ENCODE assay signal across 14 cellular contexts in genomic region chr7:112213735-112214134, GRCh38. TPM values are rescaled to one million over a fixed set of nuclear protein-coding genes. Genes with fewer than 3 reads are reported as not detected.
DNase-seq lines count a peak whose midpoint lies in the region; ATAC-seq lines count a peak whose summit lies in the region.
"Had no signal": no experiment of that assay in that cellular context is flagged by ENCODE, and none has a peak within 500 bp of the region (broad histone marks: within the 10 kb centered on the region; RNA-seq: fewer than 3 reads in every experiment).

No MANE protein-coding gene starts in this region.

- H3K9me3 Mint-ChIP-seq in activated naive CD4-positive, alpha-beta T cell treated with anti-CD3 and anti-CD28 coated beads, Interleukin-2, amount 50 U/mL, for 72 hours, result no peaks in the 10 kb centered on the region
- no peaks in the 10 kb centered on the region for H3K9me3 Mint-ChIP-seq in activated T-helper 17 cell treated with anti-CD3 and anti-CD28 coated beads, Interleukin-2, amount 50 U/mL, for 72 hours
- H3K9me3 Mint-ChIP-seq: CD8-positive, alpha-beta memory T cell had no signal

- ATAC-seq in activated naive CD4-positive, alpha-beta T cell treated with anti-CD3 and anti-CD28 coated beads, Interleukin-2, amount 50 U/mL, for 72 hours, result peak; percentile 36 to 87
- ATAC-seq in GM21717 (IDR thresholded peaks at IDR 0.05; ENCODE audit: unreplicated experiment), result peak; percentile 45
- peak; percentile 88 for ATAC-seq in activated T-helper 17 cell treated with anti-CD3 and anti-CD28 coated beads, Interleukin-2, amount 50 U/mL, for 72 hours (replicated peaks)
- ATAC-seq: HCT116 had no signal

- no peaks in the 10 kb centered on the region for H3K27me3 Mint-ChIP-seq in activated T-helper 17 cell treated with anti-CD3 and anti-CD28 coated beads, Interleukin-2, amount 50 U/mL, for 72 hours
- H3K27me3 Mint-ChIP-seq: CD8-positive, alpha-beta memory T cell had no signal

- H3K36me3 Mint-ChIP-seq in activated naive CD4-positive, alpha-beta T cell treated with anti-CD3 and anti-CD28 coated beads, Interleukin-2, amount 50 U/mL, for 72 hours, result peaks cover 0 to 12% of the 10 kb centered on the region in 2 donors
- no peaks in the 10 kb centered on the region for H3K36me3 Mint-ChIP-seq in activated T-helper 17 cell treated with anti-CD3 and anti-CD28 coated beads, Interleukin-2, amount 50 U/mL, for 72 hours (ENCODE audit: low read depth)

- H3K27ac Mint-ChIP-seq in activated naive CD4-positive, alpha-beta T cell treated with anti-CD3 and anti-CD28 coated beads, Interleukin-2, amount 50 U/mL, for 72 hours, result no peak overlapping the region
- H3K27ac Mint-ChIP-seq in activated T-helper 17 cell treated with anti-CD3 and anti-CD28 coated beads, Interleukin-2, amount 50 U/mL, for 72 hours, result no peak overlapping the region
- H3K27ac Mint-ChIP-seq: CD8-positive, alpha-beta memory T cell had no signal

- DNase-seq in NCI-H748 (lab: John Stamatoyannopoulos, UW; ENCODE audit: unreplicated experiment) (peak; percentile 28), NCI-H748 treated with DMSO at 0.1 percent for 48 hours (lab: John Stamatoyannopoulos, UW) (no peak), NOMO-1 treated with DMSO at 0.1 percent for 48 hours (lab: John Stamatoyannopoulos, UW; ENCODE audit: unreplicated experiment) (no peak)
- no peak for DNase-seq in activated naive CD4-positive, alpha-beta T cell treated with anti-CD3 and anti-CD28 coated beads, Interleukin-2, amount 50 U/mL, for 72 hours (ENCODE audit: low spot score in 2 of 2)
- DNase-seq in activated naive CD4-positive, alpha-beta T cell treated with Interleukin-2 at 50 U/mL for 16 hours, result no peak
- DNase-seq: 8988T; AML-193; Caco-2; CD8-positive, alpha-beta memory T cell; DND-41; GDM1 had no signal

- peaks cover 32% of the 10 kb centered on the region for H3K4me1 Mint-ChIP-seq in activated T-helper 17 cell treated with anti-CD3 and anti-CD28 coated beads, Interleukin-2, amount 50 U/mL, for 72 hours

- no peak overlapping the region for H3K4me3 Mint-ChIP-seq in activated T-helper 17 cell treated with anti-CD3 and anti-CD28 coated beads, Interleukin-2, amount 50 U/mL, for 72 hours
- H3K4me3 Mint-ChIP-seq: CD8-positive, alpha-beta memory T cell had no signal

RNA-seq across cellular contexts. Expression of gene ZNF277, which starts 7.2 kb away (rescaled TPM):
- total RNA-seq in activated naive CD4-positive, alpha-beta T cell treated with anti-CD3 and anti-CD28 coated beads, Interleukin-2, amount 50 U/mL, for 72 hours, result 10 to 100 TPM; 22.7 to 30.4 TPM
- total RNA-seq in activated T-helper 17 cell treated with anti-CD3 and anti-CD28 coated beads, Interleukin-2, amount 50 U/mL, for 72 hours, result 10 to 100 TPM; 11.6 to 19.4 TPM

RNA-seq across cellular contexts. Expression of gene DOCK4, which starts 7.5 kb away (rescaled TPM):
- total RNA-seq in activated naive CD4-positive, alpha-beta T cell treated with anti-CD3 and anti-CD28 coated beads, Interleukin-2, amount 50 U/mL, for 72 hours, result 1 to 10 TPM in 1 of 2 donors, under 1 TPM in 1; 0.21 to 1.1 TPM
- 1 to 10 TPM in 1 of 2 donors, under 1 TPM in 1; 0.50 to 1.5 TPM for total RNA-seq in activated T-helper 17 cell treated with anti-CD3 and anti-CD28 coated beads, Interleukin-2, amount 50 U/mL, for 72 hours
